Comparison of ENCODE assay signal across 8 cellular contexts in genomic region chr5:95861221-95861857, GRCh38. TPM values are rescaled to one million over a fixed set of nuclear protein-coding genes. Genes with fewer than 3 reads are reported as not detected.
DNase-seq lines count a peak whose midpoint lies in the region; ATAC-seq and TF ChIP-seq lines count a peak whose summit lies in the region.

No MANE protein-coding gene starts in this region.

- H3K27ac Mint-ChIP-seq in stimulated activated naive CD8-positive, alpha-beta T cell treated with anti-CD3 and anti-CD28 coated beads, Interleukin-15, Interleukin-2, amounts not matched to agents 100 ng/mL and 50 ng/mL, for 24 hours, result peak overlapping the region; percentile 70

- peak overlapping the region; percentile 63 for H3K4me3 Mint-ChIP-seq in stimulated activated naive CD8-positive, alpha-beta T cell treated with anti-CD3 and anti-CD28 coated beads, Interleukin-15, Interleukin-2, amounts not matched to agents 100 ng/mL and 50 ng/mL, for 24 hours

- no peak for TF ChIP-seq CTCF in epithelial cell of proximal tubule (conservative IDR thresholded peaks at IDR 0.05; ENCODE audit: low read depth, low read length)

- no peaks in the 10 kb centered on the region for H3K27me3 Mint-ChIP-seq in stimulated activated naive CD8-positive, alpha-beta T cell treated with anti-CD3 and anti-CD28 coated beads, Interleukin-15, Interleukin-2, amounts not matched to agents 100 ng/mL and 50 ng/mL, for 24 hours

- H3K9me3 Mint-ChIP-seq in stimulated activated naive CD8-positive, alpha-beta T cell treated with anti-CD3 and anti-CD28 coated beads, Interleukin-15, Interleukin-2, amounts not matched to agents 100 ng/mL and 50 ng/mL, for 24 hours, result no peaks in the 10 kb centered on the region

- no peaks in the 10 kb centered on the region for H3K36me3 Mint-ChIP-seq in stimulated activated naive CD8-positive, alpha-beta T cell treated with anti-CD3 and anti-CD28 coated beads, Interleukin-15, Interleukin-2, amounts not matched to agents 100 ng/mL and 50 ng/mL, for 24 hours (ENCODE audit: low read depth)

- ATAC-seq in stimulated activated naive CD8-positive, alpha-beta T cell treated with anti-CD3 and anti-CD28 coated beads, Interleukin-15, Interleukin-2, amounts not matched to agents 100 U/mL and 50 U/mL, for 24 hours, result no peak
- ATAC-seq in HG02884 (IDR thresholded peaks at IDR 0.05; ENCODE audit: unreplicated experiment), result no peak

- DNase-seq in stimulated activated naive CD8-positive, alpha-beta T cell treated with anti-CD3 and anti-CD28 coated beads, Interleukin-15, Interleukin-2, amounts not matched to agents 100 U/mL and 50 U/mL, for 24 hours, result no peak
- DNase-seq in SIG-M5 (lab: John Stamatoyannopoulos, UW) (peak; percentile 24), epithelial cell of proximal tubule (ENCODE audit: low read depth) (peak; percentile 63), posterior vena cava (ENCODE audit: low spot score) (peak; percentile 89), occipital lobe (lab: John Stamatoyannopoulos, UW) (no peak)
- no peak for DNase-seq in effector CD4-positive, alpha-beta T cell

- H3K4me1 Mint-ChIP-seq in stimulated activated naive CD8-positive, alpha-beta T cell treated with anti-CD3 and anti-CD28 coated beads, Interleukin-15, Interleukin-2, amounts not matched to agents 100 ng/mL and 50 ng/mL, for 24 hours (ENCODE audit: low read depth), result peaks cover 80% of the 10 kb centered on the region

- intact Hi-C loops in posterior vena cava (cut with DNase I), result loop anchor here in 1 of 2 donors (10.0 kb wide), 1 partner anchor 473 kb away; no protein-coding TSS in a partner anchor

- H3K4me3 ChIP-seq in epithelial cell of proximal tubule (ENCODE audit: low read depth, low read length), result no peak overlapping the region

RNA-seq across cellular contexts. Expression of gene GLRX, which starts 38.8 kb away (rescaled TPM):
- 147 and 181 TPM in 2 replicates for total RNA-seq in epithelial cell of proximal tubule
- 10 to 100 TPM; 31.0 to 52.5 TPM for total RNA-seq in posterior vena cava
- 9.8 TPM for total RNA-seq in occipital lobe

Comparison
In these comparisons a context has a peak if more than half of its experiments do, and no peak if none do; other contexts are left out.
1. DNase-seq: peak in SIG-M5 (single experiment), epithelial cell of proximal tubule (single experiment) and posterior vena cava (single experiment); none in stimulated activated naive CD8-positive, alpha-beta T cell treated with anti-CD3 and anti-CD28 coated beads, Interleukin-15, Interleukin-2, amounts not matched to agents 100 U/mL and 50 U/mL, for 24 hours (single experiment), effector CD4-positive, alpha-beta T cell (single experiment) and occipital lobe (single experiment).